In genomic region chr11:67562951-67563350, GRCh38 we compare ENCODE assay signal across 15 cellular contexts. TPM values are rescaled to one million over a fixed set of nuclear protein-coding genes. Genes with fewer than 3 reads are reported as not detected.
DNase-seq lines count a peak whose midpoint lies in the region; ATAC-seq, FAIRE-seq and TF ChIP-seq lines count a peak whose summit lies in the region.
"Had no signal": no experiment of that assay in that cellular context is flagged by ENCODE, and none has a peak within 500 bp of the region (broad histone marks: within the 10 kb centered on the region; RNA-seq: fewer than 3 reads in every experiment).

No MANE protein-coding gene starts in this region.

- H2BK120ac ChIP-seq in H1 (replicated peaks; ENCODE audit: low read depth, low read length), result no peak overlapping the region

- H3K9ac ChIP-seq in OCI-LY3 (ENCODE audit: low read length) (no peak overlapping the region), H1 (replicated peaks in 1 of 4; ENCODE audit: extremely low read depth in 1 of 4, low read depth in 3 of 4, low read length in 3 of 4) (no peak overlapping the region)

- no peak for DNase-seq in Caco-2
- DNase-seq in H1 (ENCODE audit: low read depth in 1 of 2, low spot score in 2 of 2), result no peak
- no peak for DNase-seq in activated CD4-positive, CD25-positive, alpha-beta regulatory T cell treated with anti-CD3 and anti-CD28 coated beads, Interleukin-2, amount 50 U/mL, for 72 hours
- no peak for DNase-seq in retina
- DNase-seq in anterior cingulate cortex (lab: John Stamatoyannopoulos, UW), result no peak
- DNase-seq: activated CD4-positive, alpha-beta T cell treated with anti-CD3 and anti-CD28 coated beads for 36 hours; activated T-cell treated with anti-CD3 and anti-CD28 coated beads for 4 hours; nucleus accumbens had no signal

- H3K27ac Mint-ChIP-seq in Caco-2 (ENCODE audit: unreplicated experiment), result peak overlapping the region; percentile 95
- H3K27ac Mint-ChIP-seq: activated CD4-positive, alpha-beta T cell treated with anti-CD3 and anti-CD28 coated beads for 36 hours had no signal

- H3K4me3 Mint-ChIP-seq in Caco-2 (ENCODE audit: unreplicated experiment), result peak overlapping the region; percentile 59
- H3K4me3 Mint-ChIP-seq: activated CD4-positive, alpha-beta T cell treated with anti-CD3 and anti-CD28 coated beads for 36 hours had no signal

- WGBS in H1 (ENCODE audit: extremely low coverage in 1 of 2, insufficient coverage in 1 of 2, insufficient read length in 1 of 2, insufficient replicate concordance in 2 of 2, low coverage in 1 of 2, low lambda C conversion rate in 2 of 2, missing lambda C conversion rate in 1 of 2), 2 experiments, result 79% methylated on average over 5 of the region's 5 CpGs; no CpG with 5 or more reads in 1 of the 2 experiments

- ATAC-seq in HG03095 (IDR thresholded peaks at IDR 0.05; ENCODE audit: unreplicated experiment), result no peak

- no TSS peak for BruUV-seq in Caco-2 (replicated peaks; lab: Mats Ljungman, UMichigan)

- no peaks in the 10 kb centered on the region for H3K9me3 Mint-ChIP-seq in Caco-2 (ENCODE audit: unreplicated experiment)

- no peak for TF ChIP-seq POLR2A in H1 (IDR thresholded peaks at IDR 0.05; ENCODE audit: control extremely low read depth in 1 of 2, low read depth in 2 of 2, low read length in 2 of 2)

- POLR2A ChIA-PET in Caco-2 (lab: Charles Lee), result no interaction called here
- POLR2A ChIA-PET in H1 (lab: Charles Lee; ENCODE audit: partially characterized antibody), result interaction anchor here (1.6 kb wide), 1 partner anchor 57 kb away, joined by 5 read pairs; no protein-coding TSS in a partner anchor

- H3K27ac ChIP-seq in OCI-LY3 (ENCODE audit: low read length) (no peak overlapping the region), H1 (ENCODE audit: low read depth, low read length) (no peak overlapping the region)
- H3K27ac ChIP-seq: esophagus muscularis mucosa had no signal

- no peak for FAIRE-seq in H1 (lab: Jason Lieb, UNC)
- FAIRE-seq: colon had no signal

- no peak overlapping the region for H3K14ac ChIP-seq in H1 (ENCODE audit: insufficient read length)

- H2AK5ac ChIP-seq in H1 (ENCODE audit: low read depth, low read length), result no peak overlapping the region

- H4K20me1 ChIP-seq in OCI-LY3 (ENCODE audit: insufficient read depth, low read length), result no peaks in the 10 kb centered on the region
- H4K20me1 ChIP-seq in H1 (replicated peaks in 1 of 2; ENCODE audit: control insufficient read depth in 1 of 2, insufficient read depth in 2 of 2, low read length in 2 of 2), result no peaks in the 10 kb centered on the region

- no peak for TF ChIP-seq EP300 in H1 (IDR thresholded peaks at IDR 0.05; ENCODE audit: borderline replicate concordance in 1 of 2, low read depth in 2 of 2, low read length in 2 of 2)

- H3K79me1 ChIP-seq in H1 (ENCODE audit: low read depth, low read length), result no peaks in the 10 kb centered on the region

- H3K79me2 ChIP-seq in OCI-LY3 (ENCODE audit: low read length) (no peaks in the 10 kb centered on the region), H1 (ENCODE audit: control insufficient read depth in 1 of 2, insufficient read depth in 2 of 2, low read length in 2 of 2) (no peaks in the 10 kb centered on the region)

- H4K8ac ChIP-seq in H1 (ENCODE audit: extremely low read depth, insufficient read depth, low read length), result no peak overlapping the region

- no peak overlapping the region for H2BK5ac ChIP-seq in H1 (ENCODE audit: low read depth, low read length)

- TF ChIP-seq CTCF in Caco-2 (IDR thresholded peaks at IDR 0.05; ENCODE audit: insufficient read depth in 1 of 2, low read depth in 1 of 2, low read length in 1 of 2, severe bottlenecking in 1 of 2, unreplicated experiment in 1 of 2) (no peak), OCI-LY3 (IDR thresholded peaks at IDR 0.05; ENCODE audit: low read depth, low read length) (no peak), H1 (IDR thresholded peaks at IDR 0.05; ENCODE audit: control extremely low read depth in 1 of 3, insufficient read depth in 1 of 3, low read depth in 1 of 3, low read length in 3 of 3) (no peak)

- H3K23me2 ChIP-seq in H1 (ENCODE audit: low read depth, low read length), result no peaks in the 10 kb centered on the region

- no peaks in the 10 kb centered on the region for H3K27me3 Mint-ChIP-seq in Caco-2 (ENCODE audit: insufficient read depth, unreplicated experiment)
- H3K27me3 Mint-ChIP-seq: activated CD4-positive, alpha-beta T cell treated with anti-CD3 and anti-CD28 coated beads for 36 hours had no signal

- no peak overlapping the region for H2BK20ac ChIP-seq in H1 (ENCODE audit: low read length)

- H3K4ac ChIP-seq in H1 (replicated peaks; ENCODE audit: insufficient read length, low read depth, low read length), result no peak overlapping the region

- no peak overlapping the region for H4K5ac ChIP-seq in H1 (ENCODE audit: insufficient read length, low read depth, low read length)

- no peak overlapping the region for H2BK12ac ChIP-seq in H1 (ENCODE audit: low read depth, low read length)

- no peak overlapping the region for H3K4me3 ChIP-seq in Caco-2 (ENCODE audit: low read depth, low read length)
- H3K4me3 ChIP-seq in OCI-LY3 (ENCODE audit: low read length), result no peak overlapping the region
- no peak overlapping the region for H3K4me3 ChIP-seq in H1 (ENCODE audit: extremely low read depth in 1 of 4, insufficient read depth in 2 of 4, low read depth in 3 of 4, low read length in 4 of 4)
- H3K4me3 ChIP-seq in neuron (ENCODE audit: low read length), result no peak overlapping the region
- H3K4me3 ChIP-seq: esophagus muscularis mucosa, transverse colon had no signal

- no peak overlapping the region for H3K56ac ChIP-seq in H1 (replicated peaks; ENCODE audit: insufficient read length, low read depth, low read length)

- H3K27me3 ChIP-seq in Caco-2 (replicated peaks; ENCODE audit: control insufficient read depth, insufficient read depth, low read length) (no peaks in the 10 kb centered on the region), OCI-LY3 (ENCODE audit: low read depth, low read length) (peaks cover 32% of the 10 kb centered on the region), H1 (replicated peaks in 1 of 4; ENCODE audit: control insufficient read depth in 3 of 4, extremely low read depth in 1 of 4, insufficient read depth in 3 of 4, low read length in 3 of 4) (no peaks in the 10 kb centered on the region; a peak in 1 of 7 replicates), neuron (ENCODE audit: insufficient read depth, low read length) (peaks cover 3% of the 10 kb centered on the region)
- H3K27me3 ChIP-seq: transverse colon had no signal

- CTCF ChIA-PET in Caco-2 (lab: Charles Lee), result interaction anchor here (1.0 to 1.3 kb wide), 2 partner anchors 9 to 16 kb away, joined by 4 to 7 read pairs; no protein-coding TSS in a partner anchor
- CTCF ChIA-PET in H1 (lab: Charles Lee; ENCODE audit: partially characterized antibody), result interaction anchor here (1.2 to 1.6 kb wide), 2 partner anchors 11 to 20 kb away, joined by 3 to 4 read pairs; no protein-coding TSS in a partner anchor

- TF ChIP-seq RAD21 in H1 (IDR thresholded peaks at IDR 0.05 in 1 of 2, conservative IDR thresholded peaks at IDR 0.05 in 1 of 2; ENCODE audit: low read depth in 2 of 2, low read length in 2 of 2), result no peak

- no peak overlapping the region for H3K23ac ChIP-seq in H1 (ENCODE audit: insufficient read length)

- intact Hi-C loops in Caco-2 (cut with micrococcal nuclease; ENCODE audit: unreplicated experiment), result loop anchor here (1.0 kb wide), 2 partner anchors 18 to 53 kb away; no protein-coding TSS in a partner anchor

- H3K4me2 ChIP-seq in OCI-LY3 (ENCODE audit: low read length) (0 out of 2 replicates have a peak overlapping the region, but pooled peaks have one; percentile 65), H1 (ENCODE audit: insufficient read depth in 1 of 2, low read depth in 2 of 2, low read length in 2 of 2) (no peak overlapping the region)

- H4K91ac ChIP-seq in H1 (replicated peaks; ENCODE audit: insufficient read length, low read length), result no peak overlapping the region

- H3K36me3 ChIP-seq in Caco-2 (ENCODE audit: control insufficient read depth, insufficient read depth, low read length), result no peaks in the 10 kb centered on the region
- H3K36me3 ChIP-seq in OCI-LY3 (replicated peaks; ENCODE audit: low read depth, low read length), result no peaks in the 10 kb centered on the region
- no peaks in the 10 kb centered on the region for H3K36me3 ChIP-seq in H1 (ENCODE audit: control insufficient read depth in 2 of 4, insufficient read depth in 4 of 4, low read length in 3 of 4)
- no peaks in the 10 kb centered on the region for H3K36me3 ChIP-seq in neuron (ENCODE audit: insufficient read depth, low read length)
- H3K36me3 ChIP-seq: esophagus muscularis mucosa, transverse colon had no signal

- H2BK15ac ChIP-seq in H1 (ENCODE audit: low read length), result no peak overlapping the region

- H2AFZ ChIP-seq in OCI-LY3 (ENCODE audit: low read depth, low read length), result no peak overlapping the region
- 0 out of 2 replicates have a peak overlapping the region, but pooled peaks have one; percentile 5 for H2AFZ ChIP-seq in H1 (ENCODE audit: low read length)
- H2AFZ ChIP-seq in neuron (ENCODE audit: low read depth, low read length), result peak overlapping the region; percentile 3

- H3K4me1 ChIP-seq in Caco-2 (peaks cover 39% of the 10 kb centered on the region), OCI-LY3 (ENCODE audit: low read length) (peaks cover 52% of the 10 kb centered on the region), H1 (replicated peaks in 1 of 4; ENCODE audit: control insufficient read depth in 3 of 4, insufficient read depth in 4 of 4, low read length in 3 of 4) (peaks cover 0 to 4% (median 0%) of the 10 kb centered on the region in 4 experiments; a peak in 1 of 7 replicates), neuron (ENCODE audit: insufficient read depth, low read length) (peaks cover 6% of the 10 kb centered on the region)

- H3K4me1 Mint-ChIP-seq in Caco-2 (ENCODE audit: low read depth, unreplicated experiment), result peaks cover 37% of the 10 kb centered on the region

- H3K36me3 Mint-ChIP-seq in Caco-2 (ENCODE audit: insufficient read depth, unreplicated experiment), result peaks cover 23% of the 10 kb centered on the region

- H3K18ac ChIP-seq in H1 (ENCODE audit: extremely low read depth, low read length), result no peak overlapping the region

- no peaks in the 10 kb centered on the region for H3K9me3 ChIP-seq in Caco-2
- no peaks in the 10 kb centered on the region for H3K9me3 ChIP-seq in OCI-LY3 (ENCODE audit: insufficient read depth, low read length)
- no peaks in the 10 kb centered on the region for H3K9me3 ChIP-seq in H1 (ENCODE audit: insufficient read depth in 2 of 2, low read depth in 1 of 2, low read length in 1 of 2)
- no peaks in the 10 kb centered on the region for H3K9me3 ChIP-seq in neuron (ENCODE audit: low read length)
- H3K9me3 ChIP-seq: esophagus muscularis mucosa, transverse colon had no signal

RNA-seq across cellular contexts. Expression of gene GSTP1, which starts 20.7 kb away (rescaled TPM):
- total RNA-seq in Caco-2 (2022), result 1,799 and 1,911 TPM in 2 replicates
- total RNA-seq in H1 (2021; fragmentation: NEBNext Ultra II Directional; extraction: Animal tissue kit (Norgen Biotek cat#: 25700)), result 1,454 and 1,516 TPM in 2 replicates
- 3,329 and 3,697 TPM in 2 replicates for polyA plus RNA-seq in H1 (2011; rRNA removed)
- 2,378 TPM for polyA plus RNA-seq in H1 (2011; cell fraction: cytosol; rRNA removed)
- polyA plus RNA-seq in H1 (2011; cell fraction: nucleus; rRNA removed), result 2,569 TPM
- polyA plus RNA-seq in H1 (2012, experiment 1 of 2), result 1,993 to 2,737 TPM (median 2,451 TPM) in 4 replicates
- polyA plus RNA-seq in H1 (2012, experiment 2 of 2), result 3,069 TPM
- polyA plus RNA-seq in H1 (2013, experiment 1 of 2), result 1,370 TPM
- polyA plus RNA-seq in H1 (2013, experiment 2 of 2), result 1,386 TPM
- polyA minus RNA-seq in H1 (2011; rRNA and poly(A)+ RNA removed), result 842 and 1,024 TPM in 2 replicates
- polyA minus RNA-seq in H1 (2011; cell fraction: cytosol; rRNA and poly(A)+ RNA removed), result 714 TPM
- 749 TPM for polyA minus RNA-seq in H1 (2011; cell fraction: nucleus; rRNA and poly(A)+ RNA removed)

RNA-seq across cellular contexts. Expression of gene CABP2, which starts 39.7 kb away (rescaled TPM):
- total RNA-seq in Caco-2 (2022), result not detected in 2 replicates
- total RNA-seq in H1 (2021; fragmentation: NEBNext Ultra II Directional; extraction: Animal tissue kit (Norgen Biotek cat#: 25700)), result not detected in 2 replicates
- not detected in 2 replicates for polyA plus RNA-seq in H1 (2011; rRNA removed)
- polyA plus RNA-seq in H1 (2011; cell fraction: cytosol; rRNA removed), result not detected
- not detected for polyA plus RNA-seq in H1 (2011; cell fraction: nucleus; rRNA removed)
- polyA plus RNA-seq in H1 (2012, experiment 1 of 2), result not detected in 4 replicates
- not detected for polyA plus RNA-seq in H1 (2012, experiment 2 of 2)
- polyA plus RNA-seq in H1 (2013, experiment 1 of 2), result not detected
- polyA plus RNA-seq in H1 (2013, experiment 2 of 2), result not detected
- polyA minus RNA-seq in H1 (2011; rRNA and poly(A)+ RNA removed), result not detected in 2 replicates
- polyA minus RNA-seq in H1 (2011; cell fraction: cytosol; rRNA and poly(A)+ RNA removed), result not detected
- polyA minus RNA-seq in H1 (2011; cell fraction: nucleus; rRNA and poly(A)+ RNA removed), result not detected
- total RNA-seq: activated CD4-positive, alpha-beta T cell treated with anti-CD3 and anti-CD28 coated beads for 36 hours; esophagus muscularis mucosa; lower leg skin; transverse colon had no signal

RNA-seq across cellular contexts. Expression of gene NDUFV1, which starts 43.8 kb away (rescaled TPM):
- 358 and 375 TPM in 2 replicates for total RNA-seq in Caco-2 (2022)
- 131 TPM in 2 replicates for total RNA-seq in H1 (2021; fragmentation: NEBNext Ultra II Directional; extraction: Animal tissue kit (Norgen Biotek cat#: 25700))
- 125 and 192 TPM in 2 replicates for polyA plus RNA-seq in H1 (2011; rRNA removed)
- 152 TPM for polyA plus RNA-seq in H1 (2011; cell fraction: cytosol; rRNA removed)
- 304 TPM for polyA plus RNA-seq in H1 (2011; cell fraction: nucleus; rRNA removed)
- 89.8 to 192 TPM (median 174 TPM) in 4 replicates for polyA plus RNA-seq in H1 (2012, experiment 1 of 2)
- polyA plus RNA-seq in H1 (2012, experiment 2 of 2), result 101 TPM
- polyA plus RNA-seq in H1 (2013, experiment 1 of 2), result 72.0 TPM
- 62.7 TPM for polyA plus RNA-seq in H1 (2013, experiment 2 of 2)
- 60.2 and 75.0 TPM in 2 replicates for polyA minus RNA-seq in H1 (2011; rRNA and poly(A)+ RNA removed)
- polyA minus RNA-seq in H1 (2011; cell fraction: cytosol; rRNA and poly(A)+ RNA removed), result 98.5 TPM
- 80.7 TPM for polyA minus RNA-seq in H1 (2011; cell fraction: nucleus; rRNA and poly(A)+ RNA removed)

RNA-seq across cellular contexts. Expression of gene CDK2AP2, which starts 55.0 kb away (rescaled TPM):
- 96.1 and 99.4 TPM in 2 replicates for total RNA-seq in Caco-2 (2022)
- total RNA-seq in H1 (2021; fragmentation: NEBNext Ultra II Directional; extraction: Animal tissue kit (Norgen Biotek cat#: 25700)), result 47.3 and 49.6 TPM in 2 replicates
- 65.1 and 89.6 TPM in 2 replicates for polyA plus RNA-seq in H1 (2011; rRNA removed)
- polyA plus RNA-seq in H1 (2011; cell fraction: cytosol; rRNA removed), result 33.8 TPM
- polyA plus RNA-seq in H1 (2011; cell fraction: nucleus; rRNA removed), result 39.1 TPM
- polyA plus RNA-seq in H1 (2012, experiment 1 of 2), result 37.4 to 52.9 TPM (median 45.6 TPM) in 4 replicates
- 65.6 TPM for polyA plus RNA-seq in H1 (2012, experiment 2 of 2)
- polyA plus RNA-seq in H1 (2013, experiment 1 of 2), result 35.4 TPM
- polyA plus RNA-seq in H1 (2013, experiment 2 of 2), result 38.4 TPM
- 12.5 and 16.2 TPM in 2 replicates for polyA minus RNA-seq in H1 (2011; rRNA and poly(A)+ RNA removed)
- 28.0 TPM for polyA minus RNA-seq in H1 (2011; cell fraction: cytosol; rRNA and poly(A)+ RNA removed)
- 25.7 TPM for polyA minus RNA-seq in H1 (2011; cell fraction: nucleus; rRNA and poly(A)+ RNA removed)

RNA-seq across cellular contexts. Expression of gene PITPNM1, which starts 57.8 kb away (rescaled TPM):
- 65.0 and 78.3 TPM in 2 replicates for total RNA-seq in Caco-2 (2022)
- 52.7 and 55.0 TPM in 2 replicates for total RNA-seq in H1 (2021; fragmentation: NEBNext Ultra II Directional; extraction: Animal tissue kit (Norgen Biotek cat#: 25700))
- polyA plus RNA-seq in H1 (2011; rRNA removed), result 27.2 and 45.1 TPM in 2 replicates
- 26.4 TPM for polyA plus RNA-seq in H1 (2011; cell fraction: cytosol; rRNA removed)
- 74.8 TPM for polyA plus RNA-seq in H1 (2011; cell fraction: nucleus; rRNA removed)
- 24.2 to 30.4 TPM (median 27.3 TPM) in 4 replicates for polyA plus RNA-seq in H1 (2012, experiment 1 of 2)
- 25.8 TPM for polyA plus RNA-seq in H1 (2012, experiment 2 of 2)
- polyA plus RNA-seq in H1 (2013, experiment 1 of 2), result 28.4 TPM
- 28.5 TPM for polyA plus RNA-seq in H1 (2013, experiment 2 of 2)
- 14.8 and 18.7 TPM in 2 replicates for polyA minus RNA-seq in H1 (2011; rRNA and poly(A)+ RNA removed)
- 32.3 TPM for polyA minus RNA-seq in H1 (2011; cell fraction: cytosol; rRNA and poly(A)+ RNA removed)
- polyA minus RNA-seq in H1 (2011; cell fraction: nucleus; rRNA and poly(A)+ RNA removed), result 30.9 TPM
